ENCODE assay signal across 26 cellular contexts in genomic region chr20:64165866-64166600, GRCh38.
DNase-seq lines count a peak whose midpoint lies in the region; ATAC-seq lines count a peak whose summit lies in the region.
"Had no signal": no experiment of that assay in that cellular context is flagged by ENCODE, and none has a peak within 500 bp of the region (broad histone marks: within the 10 kb centered on the region; RNA-seq: fewer than 3 reads in every experiment).

No MANE protein-coding gene starts in this region.

- H3K9me3 ChIP-seq in endocrine pancreas (ENCODE audit: control insufficient read depth, low read length): no peaks in the 10 kb centered on the region
- H3K9me3 ChIP-seq: gastrocnemius medialis, left lung, neutrophil, thoracic aorta had no signal

- no peaks in the 10 kb centered on the region for H3K36me3 ChIP-seq in endocrine pancreas (ENCODE audit: control insufficient read depth, insufficient read depth, low read length)
- H3K36me3 ChIP-seq: cardiac muscle cell, gastrocnemius medialis, left lung, neutrophil, thoracic aorta had no signal

- DNase-seq in NCI-H1417 (lab: John Stamatoyannopoulos, UW): peak in 2 of 3 experiments; percentile 61 to 75
- no peak for DNase-seq in NCI-H1417 treated with DMSO at 0.1 percent for 48 hours (lab: John Stamatoyannopoulos, UW)
- peak; percentile 20 for DNase-seq in DMS 273 treated with DMSO at 0.1 percent for 48 hours (lab: John Stamatoyannopoulos, UW)
- DNase-seq in NCI-H82 treated with DMSO at 0.1 percent for 48 hours (lab: John Stamatoyannopoulos, UW; ENCODE audit: unreplicated experiment): peak; percentile 83
- no peak for DNase-seq in activated T-cell treated with anti-CD3 and anti-CD28 coated beads for 4 hours
- DNase-seq: 8988T; activated CD4-positive, alpha-beta memory T cell treated with anti-CD3 and anti-CD28 coated beads for 36 hours; activated CD8-positive, alpha-beta memory T cell treated with anti-CD3 and anti-CD28 coated beads, Interleukin-2, amount 50 U/mL, for 48 hours; anterior cingulate cortex; CD4-positive, alpha-beta T cell; gastrocnemius medialis; GF-D8; H9; left lung; NCI-H1048; NCI-H2029 treated with DMSO at 0.1 percent for 48 hours; NCI-H446 treated with DMSO at 0.1 percent for 48 hours; SIG-M5; T-cell had no signal

- H3K4me3 ChIP-seq in endocrine pancreas (ENCODE audit: control insufficient read depth, insufficient read depth, low read length): peak overlapping the region; percentile 94
- H3K4me3 ChIP-seq: cardiac muscle cell, gastrocnemius medialis, left lung, thoracic aorta had no signal

- ATAC-seq in GM18868 (IDR thresholded peaks at IDR 0.05; ENCODE audit: unreplicated experiment) (no peak), GM21447 (IDR thresholded peaks at IDR 0.05; ENCODE audit: unreplicated experiment) (no peak)
- ATAC-seq: activated CD4-positive, CD25-positive, alpha-beta regulatory T cell treated with anti-CD3 and anti-CD28 coated beads, Interleukin-2, amount 50 U/mL, for 24 hours; gastrocnemius medialis; left lung; T-cell had no signal

- H3K27me3 ChIP-seq in endocrine pancreas (ENCODE audit: control insufficient read depth, insufficient read depth, low read length): no peaks in the 10 kb centered on the region

- H3K9ac ChIP-seq in endocrine pancreas (ENCODE audit: control insufficient read depth, insufficient read depth, low read length): peak overlapping the region; percentile 3

- peaks cover 6% of the 10 kb centered on the region for H3K4me1 ChIP-seq in endocrine pancreas (ENCODE audit: control insufficient read depth, insufficient read depth, low read length)
- H3K4me1 ChIP-seq: gastrocnemius medialis, left lung had no signal

Comparison
In these comparisons a context has a peak if more than half of its experiments do, and no peak if none do; other contexts are left out.
1. DNase-seq: peak in NCI-H1417 (2 of 3), DMS 273 treated with DMSO at 0.1 percent for 48 hours (single experiment) and NCI-H82 treated with DMSO at 0.1 percent for 48 hours (single experiment); none in NCI-H1417 treated with DMSO at 0.1 percent for 48 hours (single experiment) and activated T-cell treated with anti-CD3 and anti-CD28 coated beads for 4 hours (single experiment).